2 cellular contexts compared by ENCODE assay signal in the genomic region with DNA sequence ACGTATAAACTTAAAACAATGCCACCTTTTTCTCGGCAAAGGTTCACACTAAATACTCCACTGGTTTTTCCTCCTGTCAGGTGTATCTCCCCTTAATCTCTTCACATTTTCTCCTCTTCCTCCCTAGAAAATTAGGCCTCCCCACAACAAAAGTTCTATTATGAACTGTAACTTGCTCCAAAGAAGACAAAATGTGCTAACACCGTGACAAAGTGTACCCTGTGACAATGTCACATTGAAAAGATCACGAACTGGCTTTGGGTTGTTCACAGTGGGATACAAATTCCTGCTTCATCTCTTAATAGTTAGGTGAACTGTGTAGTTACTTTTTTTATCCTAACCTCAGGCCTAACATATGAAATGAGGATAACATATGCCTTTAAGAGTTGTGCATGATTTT.
TF ChIP-seq lines count a peak whose summit lies in the region.

No MANE protein-coding gene starts in this region.

TF ChIP-seq in IMR-90, 13 proteins besides CTCF, POLR2A, EP300 and RAD21:
- TF ChIP-seq CEBPB (IDR thresholded peaks at IDR 0.05; ENCODE audit: low read depth, low read length): no peak
- no peak for TF ChIP-seq FOS (IDR thresholded peaks at IDR 0.05; ENCODE audit: low read depth, low read length)
- TF ChIP-seq NFE2L2 (IDR thresholded peaks at IDR 0.05; ENCODE audit: low read depth, low read length): no peak
- TF ChIP-seq BHLHE40 (IDR thresholded peaks at IDR 0.05; ENCODE audit: low read depth, low read length): no peak
- no peak for TF ChIP-seq MAZ (IDR thresholded peaks at IDR 0.05; ENCODE audit: borderline replicate concordance, low read depth, low read length)
- TF ChIP-seq CHD1 (IDR thresholded peaks at IDR 0.05; ENCODE audit: low read depth, low read length): no peak
- no peak for TF ChIP-seq MXI1 (IDR thresholded peaks at IDR 0.05; ENCODE audit: borderline replicate concordance, low read depth, low read length)
- TF ChIP-seq RCOR1 (IDR thresholded peaks at IDR 0.05; ENCODE audit: insufficient replicate concordance, low read length): no peak

TF ChIP-seq in GM12878, 131 proteins besides CTCF, POLR2A, EP300 and RAD21:
- TF ChIP-seq PAX8 (IDR thresholded peaks at IDR 0.05) (no peak), ZNF217 (IDR thresholded peaks at IDR 0.05) (no peak), GATAD2B (conservative IDR thresholded peaks at IDR 0.05; ENCODE audit: low read depth) (no peak), TAF1 (IDR thresholded peaks at IDR 0.05; ENCODE audit: borderline replicate concordance, low read depth, low read length) (no peak), POLR2AphosphoS5 (IDR thresholded peaks at IDR 0.05; ENCODE audit: low read length) (no peak), DPF2 (IDR thresholded peaks at IDR 0.05) (no peak), ZBTB4 (CRISPR knock-in tag; IDR thresholded peaks at IDR 0.05) (no peak), MTA3 (IDR thresholded peaks at IDR 0.05; ENCODE audit: borderline replicate concordance, low read length) (no peak), SMC3 (IDR thresholded peaks at IDR 0.05; ENCODE audit: borderline replicate concordance, low read length) (no peak), ZNF384 (IDR thresholded peaks at IDR 0.05; ENCODE audit: borderline replicate concordance, low read depth, low read length) (no peak), SUPT20H (IDR thresholded peaks at IDR 0.05; ENCODE audit: borderline replicate concordance, control insufficient read depth, low read depth, low read length) (no peak), IKZF2 (IDR thresholded peaks at IDR 0.05) (no peak), BHLHE40 (IDR thresholded peaks at IDR 0.05; ENCODE audit: borderline replicate concordance in 1 of 2, low read depth in 2 of 2, low read length in 1 of 2) (no peak), FOXM1 (IDR thresholded peaks at IDR 0.05; ENCODE audit: low read depth, low read length) (no peak), ZNF687 (IDR thresholded peaks at IDR 0.05) (no peak), IKZF1 (conservative IDR thresholded peaks at IDR 0.05) (no peak), NRF1 (conservative IDR thresholded peaks at IDR 0.05; ENCODE audit: low read depth, low read length) (no peak)
- TF ChIP-seq, protein P1, sequence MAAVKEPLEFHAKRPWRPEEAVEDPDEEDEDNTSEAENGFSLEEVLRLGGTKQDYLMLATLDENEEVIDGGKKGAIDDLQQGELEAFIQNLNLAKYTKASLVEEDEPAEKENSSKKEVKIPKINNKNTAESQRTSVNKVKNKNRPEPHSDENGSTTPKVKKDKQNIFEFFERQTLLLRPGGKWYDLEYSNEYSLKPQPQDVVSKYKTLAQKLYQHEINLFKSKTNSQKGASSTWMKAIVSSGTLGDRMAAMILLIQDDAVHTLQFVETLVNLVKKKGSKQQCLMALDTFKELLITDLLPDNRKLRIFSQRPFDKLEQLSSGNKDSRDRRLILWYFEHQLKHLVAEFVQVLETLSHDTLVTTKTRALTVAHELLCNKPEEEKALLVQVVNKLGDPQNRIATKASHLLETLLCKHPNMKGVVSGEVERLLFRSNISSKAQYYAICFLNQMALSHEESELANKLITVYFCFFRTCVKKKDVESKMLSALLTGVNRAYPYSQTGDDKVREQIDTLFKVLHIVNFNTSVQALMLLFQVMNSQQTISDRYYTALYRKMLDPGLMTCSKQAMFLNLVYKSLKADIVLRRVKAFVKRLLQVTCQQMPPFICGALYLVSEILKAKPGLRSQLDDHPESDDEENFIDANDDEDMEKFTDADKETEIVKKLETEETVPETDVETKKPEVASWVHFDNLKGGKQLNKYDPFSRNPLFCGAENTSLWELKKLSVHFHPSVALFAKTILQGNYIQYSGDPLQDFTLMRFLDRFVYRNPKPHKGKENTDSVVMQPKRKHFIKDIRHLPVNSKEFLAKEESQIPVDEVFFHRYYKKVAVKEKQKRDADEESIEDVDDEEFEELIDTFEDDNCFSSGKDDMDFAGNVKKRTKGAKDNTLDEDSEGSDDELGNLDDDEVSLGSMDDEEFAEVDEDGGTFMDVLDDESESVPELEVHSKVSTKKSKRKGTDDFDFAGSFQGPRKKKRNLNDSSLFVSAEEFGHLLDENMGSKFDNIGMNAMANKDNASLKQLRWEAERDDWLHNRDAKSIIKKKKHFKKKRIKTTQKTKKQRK (IDR thresholded peaks at IDR 0.05; ENCODE audit: low read depth, low read length): no peak
- TF ChIP-seq, protein P2, sequence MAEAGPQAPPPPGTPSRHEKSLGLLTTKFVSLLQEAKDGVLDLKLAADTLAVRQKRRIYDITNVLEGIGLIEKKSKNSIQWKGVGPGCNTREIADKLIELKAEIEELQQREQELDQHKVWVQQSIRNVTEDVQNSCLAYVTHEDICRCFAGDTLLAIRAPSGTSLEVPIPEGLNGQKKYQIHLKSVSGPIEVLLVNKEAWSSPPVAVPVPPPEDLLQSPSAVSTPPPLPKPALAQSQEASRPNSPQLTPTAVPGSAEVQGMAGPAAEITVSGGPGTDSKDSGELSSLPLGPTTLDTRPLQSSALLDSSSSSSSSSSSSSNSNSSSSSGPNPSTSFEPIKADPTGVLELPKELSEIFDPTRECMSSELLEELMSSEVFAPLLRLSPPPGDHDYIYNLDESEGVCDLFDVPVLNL (IDR thresholded peaks at IDR 0.05; ENCODE audit: low read depth, low read length): no peak
